Comparison of ENCODE assay signal across 18 cellular contexts in genomic region chr7:103325744-103326143, GRCh38. TPM values are rescaled to one million over a fixed set of nuclear protein-coding genes. Genes with fewer than 3 reads are reported as not detected.
DNase-seq lines count a peak whose midpoint lies in the region; ATAC-seq, FAIRE-seq and TF ChIP-seq lines count a peak whose summit lies in the region.
"Had no signal": no experiment of that assay in that cellular context is flagged by ENCODE, and none has a peak within 500 bp of the region (broad histone marks: within the 10 kb centered on the region; RNA-seq: fewer than 3 reads in every experiment).

No MANE protein-coding gene starts in this region.

- no peaks in the 10 kb centered on the region for H3K9me3 Mint-ChIP-seq in activated CD8-positive, alpha-beta T cell treated with anti-CD3 and anti-CD28 coated beads for 36 hours
- H3K9me3 Mint-ChIP-seq in activated CD8-positive, alpha-beta T cell treated with anti-CD3 and anti-CD28 coated beads, Interleukin-2, amount 10 ng/mL, durations not matched to agents 7 days and 5 days (ENCODE audit: insufficient read depth) = no peaks in the 10 kb centered on the region
- H3K9me3 Mint-ChIP-seq in activated naive CD8-positive, alpha-beta T cell treated with anti-CD3 and anti-CD28 coated beads for 36 hours = no peaks in the 10 kb centered on the region
- H3K9me3 Mint-ChIP-seq in stimulated activated naive CD8-positive, alpha-beta T cell treated with anti-CD3 and anti-CD28 coated beads, Interleukin-15, amount 100 ng/mL, for 72 hours = no peaks in the 10 kb centered on the region
- no peaks in the 10 kb centered on the region for H3K9me3 Mint-ChIP-seq in stimulated activated memory B cell treated with anti-CD40 and anti-IgM and Interleukin-4, amounts not matched to agents 10 μg/mL and 1 μg/mL and 100 μg/mL, for 72 hours

- no peaks in the 10 kb centered on the region for H3K27me3 Mint-ChIP-seq in activated CD8-positive, alpha-beta T cell treated with anti-CD3 and anti-CD28 coated beads for 36 hours
- H3K27me3 Mint-ChIP-seq in activated CD8-positive, alpha-beta T cell treated with anti-CD3 and anti-CD28 coated beads, Interleukin-2, amount 10 ng/mL, durations not matched to agents 7 days and 5 days (ENCODE audit: low read depth) = no peaks in the 10 kb centered on the region
- H3K27me3 Mint-ChIP-seq in activated naive CD8-positive, alpha-beta T cell treated with anti-CD3 and anti-CD28 coated beads for 36 hours = no peaks in the 10 kb centered on the region
- no peaks in the 10 kb centered on the region for H3K27me3 Mint-ChIP-seq in stimulated activated naive CD8-positive, alpha-beta T cell treated with anti-CD3 and anti-CD28 coated beads, Interleukin-15, amount 100 ng/mL, for 72 hours
- H3K27me3 Mint-ChIP-seq in stimulated activated memory B cell treated with anti-CD40 and anti-IgM and Interleukin-4, amounts not matched to agents 10 μg/mL and 1 μg/mL and 100 μg/mL, for 72 hours = no peaks in the 10 kb centered on the region

- H3K4me3 Mint-ChIP-seq in activated CD8-positive, alpha-beta T cell treated with anti-CD3 and anti-CD28 coated beads for 36 hours = no peak overlapping the region
- H3K4me3 Mint-ChIP-seq in activated CD8-positive, alpha-beta T cell treated with anti-CD3 and anti-CD28 coated beads, Interleukin-2, amount 10 ng/mL, durations not matched to agents 7 days and 5 days = no peak overlapping the region
- H3K4me3 Mint-ChIP-seq in activated naive CD8-positive, alpha-beta T cell treated with anti-CD3 and anti-CD28 coated beads for 36 hours = no peak overlapping the region
- H3K4me3 Mint-ChIP-seq in stimulated activated naive CD8-positive, alpha-beta T cell treated with anti-CD3 and anti-CD28 coated beads, Interleukin-15, amount 100 ng/mL, for 72 hours = peak overlapping the region in 1 of 2 donors; percentile 18
- no peak overlapping the region for H3K4me3 Mint-ChIP-seq in stimulated activated memory B cell treated with anti-CD40 and anti-IgM and Interleukin-4, amounts not matched to agents 10 μg/mL and 1 μg/mL and 100 μg/mL, for 72 hours

- ATAC-seq in activated CD8-positive, alpha-beta T cell treated with anti-CD3 and anti-CD28 coated beads for 36 hours = peak; percentile 89
- no peak for ATAC-seq in activated CD8-positive, alpha-beta T cell treated with anti-CD3 and anti-CD28 coated beads, Interleukin-2, amount 10 ng/mL, durations not matched to agents 7 days and 5 days
- peak; percentile 65 for ATAC-seq in stimulated activated naive CD8-positive, alpha-beta T cell treated with anti-CD3 and anti-CD28 coated beads, Interleukin-15, amount 100 ng/mL, for 72 hours
- ATAC-seq in stimulated activated memory B cell treated with anti-CD40 and anti-IgM and Interleukin-4, amounts not matched to agents 10 μg/mL and 1 μg/mL and 100 μg/mL, for 72 hours = no peak
- ATAC-seq: HepG2, Right ventricle myocardium inferior had no signal

- no peak for DNase-seq in activated CD8-positive, alpha-beta T cell treated with anti-CD3 and anti-CD28 coated beads for 36 hours
- no peak for DNase-seq in activated CD8-positive, alpha-beta T cell treated with anti-CD3 and anti-CD28 coated beads, Interleukin-2, amount 10 ng/mL, durations not matched to agents 7 days and 5 days
- DNase-seq in stimulated activated CD4-positive, alpha-beta T cell treated with anti-CD3 and anti-CD28 coated beads, Interleukin-15, amount 100 ng/mL, for 24 hours = peak; percentile 16
- no peak for DNase-seq in stimulated activated CD4-positive, alpha-beta T cell treated with anti-CD3 and anti-CD28 coated beads, Interleukin-2, amount 100 ng/mL, for 24 hours
- no peak for DNase-seq in activated naive CD8-positive, alpha-beta T cell treated with anti-CD3 and anti-CD28 coated beads for 36 hours
- no peak for DNase-seq in stimulated activated naive CD8-positive, alpha-beta T cell treated with anti-CD3 and anti-CD28 coated beads, Interleukin-15, amount 100 ng/mL, for 72 hours
- no peak for DNase-seq in GM19239 (ENCODE audit: insufficient read length, low spot score)
- DNase-seq: Caco-2, DMS153, KG1, NCI-H1105, NCI-H1694 treated with DMSO at 0.1 percent for 48 hours, NCI-H2107, NCI-H2227 treated with DMSO at 0.1 percent for 48 hours, NCI-H524 had no signal

- CTCF ChIA-PET in activated CD8-positive, alpha-beta T cell treated with anti-CD3 and anti-CD28 coated beads for 36 hours (lab: Charles Lee) = interaction anchor here (1.9 kb wide), 1 partner anchor 18 kb away, joined by 4 read pairs; no protein-coding TSS in a partner anchor
- CTCF ChIA-PET in activated CD8-positive, alpha-beta T cell treated with anti-CD3 and anti-CD28 coated beads, Interleukin-2, amount 10 ng/mL, durations not matched to agents 7 days and 5 days (lab: Charles Lee) = interaction anchor here (1.1 to 1.2 kb wide), 2 partner anchors 22 to 32 kb away, joined by 3 read pairs; no protein-coding TSS in a partner anchor

- TF ChIP-seq CTCF in activated CD8-positive, alpha-beta T cell treated with anti-CD3 and anti-CD28 coated beads for 36 hours (IDR thresholded peaks at IDR 0.05) = no peak

- H3K4me1 Mint-ChIP-seq in activated CD8-positive, alpha-beta T cell treated with anti-CD3 and anti-CD28 coated beads for 36 hours (ENCODE audit: low read depth) = peaks cover 21% of the 10 kb centered on the region
- no peaks in the 10 kb centered on the region for H3K4me1 Mint-ChIP-seq in activated CD8-positive, alpha-beta T cell treated with anti-CD3 and anti-CD28 coated beads, Interleukin-2, amount 10 ng/mL, durations not matched to agents 7 days and 5 days (ENCODE audit: low read depth)
- H3K4me1 Mint-ChIP-seq in activated naive CD8-positive, alpha-beta T cell treated with anti-CD3 and anti-CD28 coated beads for 36 hours = peaks cover 21% of the 10 kb centered on the region
- H3K4me1 Mint-ChIP-seq in stimulated activated naive CD8-positive, alpha-beta T cell treated with anti-CD3 and anti-CD28 coated beads, Interleukin-15, amount 100 ng/mL, for 72 hours = peaks cover 23% of the 10 kb centered on the region
- no peaks in the 10 kb centered on the region for H3K4me1 Mint-ChIP-seq in stimulated activated memory B cell treated with anti-CD40 and anti-IgM and Interleukin-4, amounts not matched to agents 10 μg/mL and 1 μg/mL and 100 μg/mL, for 72 hours

- H3K36me3 Mint-ChIP-seq in activated CD8-positive, alpha-beta T cell treated with anti-CD3 and anti-CD28 coated beads for 36 hours (ENCODE audit: low read depth) = peaks cover 32% of the 10 kb centered on the region
- H3K36me3 Mint-ChIP-seq in activated CD8-positive, alpha-beta T cell treated with anti-CD3 and anti-CD28 coated beads, Interleukin-2, amount 10 ng/mL, durations not matched to agents 7 days and 5 days (ENCODE audit: low read depth) = peaks cover 31% of the 10 kb centered on the region
- peaks cover 28% of the 10 kb centered on the region for H3K36me3 Mint-ChIP-seq in activated naive CD8-positive, alpha-beta T cell treated with anti-CD3 and anti-CD28 coated beads for 36 hours
- H3K36me3 Mint-ChIP-seq in stimulated activated memory B cell treated with anti-CD40 and anti-IgM and Interleukin-4, amounts not matched to agents 10 μg/mL and 1 μg/mL and 100 μg/mL, for 72 hours = peaks cover 47% of the 10 kb centered on the region

- POLR2A ChIA-PET in activated CD8-positive, alpha-beta T cell treated with anti-CD3 and anti-CD28 coated beads for 36 hours (lab: Charles Lee) = interaction anchor here (1.4 to 1.8 kb wide), 2 partner anchors 10 to 22 kb away, joined by 5 read pairs; partner anchors contain the start of gene PSMC2
- POLR2A ChIA-PET in activated CD8-positive, alpha-beta T cell treated with anti-CD3 and anti-CD28 coated beads, Interleukin-2, amount 10 ng/mL, durations not matched to agents 7 days and 5 days (lab: Charles Lee) = no interaction called here

- FAIRE-seq in GM19239 (lab: Jason Lieb, UNC) = no peak
- FAIRE-seq: HepG2 had no signal

- H3K27ac Mint-ChIP-seq in activated CD8-positive, alpha-beta T cell treated with anti-CD3 and anti-CD28 coated beads for 36 hours = peak overlapping the region; percentile 88
- no peak overlapping the region for H3K27ac Mint-ChIP-seq in activated CD8-positive, alpha-beta T cell treated with anti-CD3 and anti-CD28 coated beads, Interleukin-2, amount 10 ng/mL, durations not matched to agents 7 days and 5 days
- peak overlapping the region; percentile 91 for H3K27ac Mint-ChIP-seq in activated naive CD8-positive, alpha-beta T cell treated with anti-CD3 and anti-CD28 coated beads for 36 hours
- H3K27ac Mint-ChIP-seq in stimulated activated naive CD8-positive, alpha-beta T cell treated with anti-CD3 and anti-CD28 coated beads, Interleukin-15, amount 100 ng/mL, for 72 hours = peak overlapping the region; percentile 86 to 94
- H3K27ac Mint-ChIP-seq in stimulated activated memory B cell treated with anti-CD40 and anti-IgM and Interleukin-4, amounts not matched to agents 10 μg/mL and 1 μg/mL and 100 μg/mL, for 72 hours = no peak overlapping the region

- intact Hi-C loops in activated CD8-positive, alpha-beta T cell treated with anti-CD3 and anti-CD28 coated beads for 36 hours (cut with micrococcal nuclease) = no loop called here

RNA-seq across cellular contexts. Expression of gene DNAJC2, which starts 18.8 kb away (rescaled TPM):
- 10 to 100 TPM; 45.8 to 48.9 TPM for total RNA-seq in activated CD8-positive, alpha-beta T cell treated with anti-CD3 and anti-CD28 coated beads for 36 hours
- 10 to 100 TPM; 30.9 to 35.5 TPM for total RNA-seq in activated CD8-positive, alpha-beta T cell treated with anti-CD3 and anti-CD28 coated beads, Interleukin-2, amount 10 ng/mL, durations not matched to agents 7 days and 5 days
- 10 to 100 TPM; 61.5 to 66.8 TPM for total RNA-seq in activated naive CD8-positive, alpha-beta T cell treated with anti-CD3 and anti-CD28 coated beads for 36 hours

RNA-seq across cellular contexts. Expression of gene PSMC2, which starts 21.7 kb away (rescaled TPM):
- total RNA-seq in activated CD8-positive, alpha-beta T cell treated with anti-CD3 and anti-CD28 coated beads for 36 hours = 100 to 1,000 TPM; 132 to 137 TPM
- 100 to 1,000 TPM; 130 to 132 TPM for total RNA-seq in activated CD8-positive, alpha-beta T cell treated with anti-CD3 and anti-CD28 coated beads, Interleukin-2, amount 10 ng/mL, durations not matched to agents 7 days and 5 days
- total RNA-seq in activated naive CD8-positive, alpha-beta T cell treated with anti-CD3 and anti-CD28 coated beads for 36 hours = 100 to 1,000 TPM; 168 to 170 TPM

RNA-seq across cellular contexts. Expression of gene PMPCB, which starts 28.5 kb away (rescaled TPM):
- 10 to 100 TPM; 80.5 to 89.3 TPM for total RNA-seq in activated CD8-positive, alpha-beta T cell treated with anti-CD3 and anti-CD28 coated beads for 36 hours
- 10 to 100 TPM; 58.3 to 59.2 TPM for total RNA-seq in activated CD8-positive, alpha-beta T cell treated with anti-CD3 and anti-CD28 coated beads, Interleukin-2, amount 10 ng/mL, durations not matched to agents 7 days and 5 days
- total RNA-seq in activated naive CD8-positive, alpha-beta T cell treated with anti-CD3 and anti-CD28 coated beads for 36 hours = 10 to 100 TPM; 90.3 to 91.9 TPM

Comparison
In these comparisons a context has a peak if more than half of its experiments do, and no peak if none do; other contexts are left out.
1. ATAC-seq: peak in activated CD8-positive, alpha-beta T cell treated with anti-CD3 and anti-CD28 coated beads for 36 hours (single experiment) and stimulated activated naive CD8-positive, alpha-beta T cell treated with anti-CD3 and anti-CD28 coated beads, Interleukin-15, amount 100 ng/mL, for 72 hours (single experiment); none in activated CD8-positive, alpha-beta T cell treated with anti-CD3 and anti-CD28 coated beads, Interleukin-2, amount 10 ng/mL, durations not matched to agents 7 days and 5 days (single experiment) and stimulated activated memory B cell treated with anti-CD40 and anti-IgM and Interleukin-4, amounts not matched to agents 10 μg/mL and 1 μg/mL and 100 μg/mL, for 72 hours (single experiment).
2. H3K27ac Mint-ChIP-seq: peak in activated CD8-positive, alpha-beta T cell treated with anti-CD3 and anti-CD28 coated beads for 36 hours (single experiment), activated naive CD8-positive, alpha-beta T cell treated with anti-CD3 and anti-CD28 coated beads for 36 hours (single experiment) and stimulated activated naive CD8-positive, alpha-beta T cell treated with anti-CD3 and anti-CD28 coated beads, Interleukin-15, amount 100 ng/mL, for 72 hours (2 of 2); none in activated CD8-positive, alpha-beta T cell treated with anti-CD3 and anti-CD28 coated beads, Interleukin-2, amount 10 ng/mL, durations not matched to agents 7 days and 5 days (single experiment) and stimulated activated memory B cell treated with anti-CD40 and anti-IgM and Interleukin-4, amounts not matched to agents 10 μg/mL and 1 μg/mL and 100 μg/mL, for 72 hours (single experiment).